Comparison of ENCODE assay signal across 1 cellular context in the genomic region with DNA sequence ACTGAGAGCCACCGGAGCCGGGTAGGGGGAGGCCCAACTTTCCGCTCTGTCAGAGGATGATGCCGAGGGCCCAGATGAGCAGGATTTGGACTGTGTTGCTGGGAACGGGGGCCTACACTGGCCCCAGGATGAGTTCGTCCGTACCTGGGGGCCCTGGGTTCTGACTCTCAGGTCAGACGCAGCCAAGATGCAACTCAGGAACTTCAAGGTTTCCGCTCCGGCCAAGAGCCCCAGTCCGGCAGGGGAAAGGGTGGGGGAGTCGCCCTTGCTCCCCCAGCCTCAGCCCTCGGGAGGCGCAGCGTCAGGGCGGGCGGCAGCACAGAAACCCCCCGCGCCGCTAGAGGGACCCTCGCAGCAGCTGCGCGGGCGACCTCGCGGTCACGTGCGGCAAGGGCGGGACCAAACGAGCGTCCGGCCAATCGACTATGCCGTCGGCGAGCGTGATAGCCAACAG.
A peak's percentile ranks its signal among the peaks of the same experiment; 100 is the strongest.
TF ChIP-seq lines count a peak whose summit lies in the region.

No MANE protein-coding gene starts in this region.

TF ChIP-seq in H1, 55 proteins besides CTCF, POLR2A, EP300 and RAD21:
- TF ChIP-seq HDAC2 (IDR thresholded peaks at IDR 0.05; ENCODE audit: borderline replicate concordance in 1 of 2, low read depth in 2 of 2, low read length in 2 of 2) (no peak), POU5F1 (IDR thresholded peaks at IDR 0.05; ENCODE audit: low read depth, low read length) (no peak), GABPA (IDR thresholded peaks at IDR 0.05; ENCODE audit: borderline replicate concordance, insufficient read depth, low read length) (no peak), PHF8 (conservative IDR thresholded peaks at IDR 0.05; ENCODE audit: low read depth, low read length) (peak; percentile 42), SAP30 (IDR thresholded peaks at IDR 0.05; ENCODE audit: insufficient read depth, insufficient replicate concordance, low read length) (no peak), ZNF274 (IDR thresholded peaks at IDR 0.05; ENCODE audit: borderline replicate concordance, extremely low read depth, low read length) (no peak), TCF12 (IDR thresholded peaks at IDR 0.05; ENCODE audit: low read depth, low read length) (0 out of 2 replicates have a peak, but pooled peaks have one; percentile 4), NANOG (IDR thresholded peaks at IDR 0.05; ENCODE audit: insufficient read depth, low read depth, low read length, poor library complexity, severe bottlenecking) (no peak), JUN (IDR thresholded peaks at IDR 0.05; ENCODE audit: low read depth, low read length) (no peak), TAF7 (optimal IDR thresholded peaks at IDR 0.05; ENCODE audit: borderline replicate concordance, low read depth, low read length) (no peak), TEAD4 (IDR thresholded peaks at IDR 0.05; ENCODE audit: low read depth, low read length) (no peak), RFX5 (IDR thresholded peaks at IDR 0.05; ENCODE audit: borderline replicate concordance, low read depth, low read length) (no peak), SIRT6 (IDR thresholded peaks at IDR 0.05; ENCODE audit: low read length) (no peak), HDAC6 (IDR thresholded peaks at IDR 0.05; ENCODE audit: low read depth, low read length) (no peak), CREB1 (IDR thresholded peaks at IDR 0.05) (no peak), JUND (IDR thresholded peaks at IDR 0.05; ENCODE audit: low read length) (no peak), SUZ12 (IDR thresholded peaks at IDR 0.05; ENCODE audit: low read length) (no peak), BACH1 (IDR thresholded peaks at IDR 0.05; ENCODE audit: low read length) (peak; percentile 36; the same call in 1 of the 2 replicates), CBX5 (IDR thresholded peaks at IDR 0.05; ENCODE audit: low read depth, low read length) (no peak), SIX5 (IDR thresholded peaks at IDR 0.05; ENCODE audit: low read depth, low read length) (no peak), RXRA (IDR thresholded peaks at IDR 0.05; ENCODE audit: insufficient read depth, low read depth, low read length) (no peak), RNF2 (IDR thresholded peaks at IDR 0.05; ENCODE audit: borderline replicate concordance, low read depth, low read length, missing control alignments, poor library complexity, severe bottlenecking) (no peak), SIN3A (conservative IDR thresholded peaks at IDR 0.05 in 1 of 2, IDR thresholded peaks at IDR 0.05 in 1 of 2; ENCODE audit: low read depth in 1 of 2, low read length in 2 of 2) (peak in 1 of 2 experiments; percentile 57; a peak in 2 of 4 replicates), TBP (IDR thresholded peaks at IDR 0.05; ENCODE audit: low read depth, low read length) (no peak; the same call in 1 of the 2 replicates), KDM4A (IDR thresholded peaks at IDR 0.05; ENCODE audit: low read depth, low read length, severe bottlenecking) (peak; percentile 20), KDM5A (IDR thresholded peaks at IDR 0.05; ENCODE audit: low read length) (no peak), ASH2L (IDR thresholded peaks at IDR 0.05; ENCODE audit: low read length) (peak; percentile 87), CEBPB (IDR thresholded peaks at IDR 0.05; ENCODE audit: low read depth, low read length) (no peak), GTF2F1 (IDR thresholded peaks at IDR 0.05; ENCODE audit: borderline replicate concordance, low read depth, low read length) (no peak), SP2 (IDR thresholded peaks at IDR 0.05; ENCODE audit: low read length) (peak; percentile 32; the same call in 1 of the 2 replicates), CBX8 (IDR thresholded peaks at IDR 0.05; ENCODE audit: borderline replicate concordance, low read depth, low read length) (no peak), CTBP2 (IDR thresholded peaks at IDR 0.05; ENCODE audit: borderline replicate concordance, insufficient read depth, insufficient read length, low read length) (no peak), BRCA1 (IDR thresholded peaks at IDR 0.05; ENCODE audit: low read depth, low read length) (no peak), CHD1 (IDR thresholded peaks at IDR 0.05; ENCODE audit: low read depth, low read length) (no peak), SRF (IDR thresholded peaks at IDR 0.05; ENCODE audit: low read depth, low read length) (no peak), YY1 (IDR thresholded peaks at IDR 0.05; ENCODE audit: low read depth, low read length) (no peak), POLR2AphosphoS5 (IDR thresholded peaks at IDR 0.05; ENCODE audit: low read depth, low read length) (peak; percentile 17; the same call in 1 of the 2 replicates), EGR1 (IDR thresholded peaks at IDR 0.05; ENCODE audit: borderline replicate concordance, low read depth, low read length) (no peak), KDM1A (IDR thresholded peaks at IDR 0.05; ENCODE audit: borderline replicate concordance, low read length) (no peak), MAFK (IDR thresholded peaks at IDR 0.05; ENCODE audit: low read depth, low read length) (no peak), BCL11A (IDR thresholded peaks at IDR 0.05; ENCODE audit: low read depth in 2 of 2, low read length in 2 of 2) (no peak), SP4 (IDR thresholded peaks at IDR 0.05; ENCODE audit: low read length) (0 out of 2 replicates have a peak, but pooled peaks have one; percentile 76), CHD2 (IDR thresholded peaks at IDR 0.05; ENCODE audit: low read length) (no peak), NRF1 (IDR thresholded peaks at IDR 0.05; ENCODE audit: low read depth, low read length) (no peak), EZH2 (IDR thresholded peaks at IDR 0.05; ENCODE audit: low read depth, low read length, severe bottlenecking) (no peak), SP1 (IDR thresholded peaks at IDR 0.05; ENCODE audit: low read depth, low read length) (0 out of 2 replicates have a peak, but pooled peaks have one; percentile 21), FOSL1 (IDR thresholded peaks at IDR 0.05; ENCODE audit: insufficient read depth, low read depth, low read length) (no peak), TAF1 (IDR thresholded peaks at IDR 0.05; ENCODE audit: low read depth, low read length) (no peak; the same call in 1 of the 2 replicates), RBBP5 (IDR thresholded peaks at IDR 0.05; ENCODE audit: borderline replicate concordance, low read depth, low read length) (no peak)
- TF ChIP-seq, protein P1, sequence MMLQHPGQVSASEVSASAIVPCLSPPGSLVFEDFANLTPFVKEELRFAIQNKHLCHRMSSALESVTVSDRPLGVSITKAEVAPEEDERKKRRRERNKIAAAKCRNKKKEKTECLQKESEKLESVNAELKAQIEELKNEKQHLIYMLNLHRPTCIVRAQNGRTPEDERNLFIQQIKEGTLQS (IDR thresholded peaks at IDR 0.05; ENCODE audit: insufficient read depth, low read depth, low read length): peak; percentile 95
- TF ChIP-seq, protein P2, sequence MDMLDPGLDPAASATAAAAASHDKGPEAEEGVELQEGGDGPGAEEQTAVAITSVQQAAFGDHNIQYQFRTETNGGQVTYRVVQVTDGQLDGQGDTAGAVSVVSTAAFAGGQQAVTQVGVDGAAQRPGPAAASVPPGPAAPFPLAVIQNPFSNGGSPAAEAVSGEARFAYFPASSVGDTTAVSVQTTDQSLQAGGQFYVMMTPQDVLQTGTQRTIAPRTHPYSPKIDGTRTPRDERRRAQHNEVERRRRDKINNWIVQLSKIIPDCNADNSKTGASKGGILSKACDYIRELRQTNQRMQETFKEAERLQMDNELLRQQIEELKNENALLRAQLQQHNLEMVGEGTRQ (IDR thresholded peaks at IDR 0.05; ENCODE audit: low read length): peak; percentile 93
- TF ChIP-seq, protein P3, sequence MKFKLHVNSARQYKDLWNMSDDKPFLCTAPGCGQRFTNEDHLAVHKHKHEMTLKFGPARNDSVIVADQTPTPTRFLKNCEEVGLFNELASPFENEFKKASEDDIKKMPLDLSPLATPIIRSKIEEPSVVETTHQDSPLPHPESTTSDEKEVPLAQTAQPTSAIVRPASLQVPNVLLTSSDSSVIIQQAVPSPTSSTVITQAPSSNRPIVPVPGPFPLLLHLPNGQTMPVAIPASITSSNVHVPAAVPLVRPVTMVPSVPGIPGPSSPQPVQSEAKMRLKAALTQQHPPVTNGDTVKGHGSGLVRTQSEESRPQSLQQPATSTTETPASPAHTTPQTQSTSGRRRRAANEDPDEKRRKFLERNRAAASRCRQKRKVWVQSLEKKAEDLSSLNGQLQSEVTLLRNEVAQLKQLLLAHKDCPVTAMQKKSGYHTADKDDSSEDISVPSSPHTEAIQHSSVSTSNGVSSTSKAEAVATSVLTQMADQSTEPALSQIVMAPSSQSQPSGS (IDR thresholded peaks at IDR 0.05; ENCODE audit: low read length): no peak
- TF ChIP-seq, protein P4, sequence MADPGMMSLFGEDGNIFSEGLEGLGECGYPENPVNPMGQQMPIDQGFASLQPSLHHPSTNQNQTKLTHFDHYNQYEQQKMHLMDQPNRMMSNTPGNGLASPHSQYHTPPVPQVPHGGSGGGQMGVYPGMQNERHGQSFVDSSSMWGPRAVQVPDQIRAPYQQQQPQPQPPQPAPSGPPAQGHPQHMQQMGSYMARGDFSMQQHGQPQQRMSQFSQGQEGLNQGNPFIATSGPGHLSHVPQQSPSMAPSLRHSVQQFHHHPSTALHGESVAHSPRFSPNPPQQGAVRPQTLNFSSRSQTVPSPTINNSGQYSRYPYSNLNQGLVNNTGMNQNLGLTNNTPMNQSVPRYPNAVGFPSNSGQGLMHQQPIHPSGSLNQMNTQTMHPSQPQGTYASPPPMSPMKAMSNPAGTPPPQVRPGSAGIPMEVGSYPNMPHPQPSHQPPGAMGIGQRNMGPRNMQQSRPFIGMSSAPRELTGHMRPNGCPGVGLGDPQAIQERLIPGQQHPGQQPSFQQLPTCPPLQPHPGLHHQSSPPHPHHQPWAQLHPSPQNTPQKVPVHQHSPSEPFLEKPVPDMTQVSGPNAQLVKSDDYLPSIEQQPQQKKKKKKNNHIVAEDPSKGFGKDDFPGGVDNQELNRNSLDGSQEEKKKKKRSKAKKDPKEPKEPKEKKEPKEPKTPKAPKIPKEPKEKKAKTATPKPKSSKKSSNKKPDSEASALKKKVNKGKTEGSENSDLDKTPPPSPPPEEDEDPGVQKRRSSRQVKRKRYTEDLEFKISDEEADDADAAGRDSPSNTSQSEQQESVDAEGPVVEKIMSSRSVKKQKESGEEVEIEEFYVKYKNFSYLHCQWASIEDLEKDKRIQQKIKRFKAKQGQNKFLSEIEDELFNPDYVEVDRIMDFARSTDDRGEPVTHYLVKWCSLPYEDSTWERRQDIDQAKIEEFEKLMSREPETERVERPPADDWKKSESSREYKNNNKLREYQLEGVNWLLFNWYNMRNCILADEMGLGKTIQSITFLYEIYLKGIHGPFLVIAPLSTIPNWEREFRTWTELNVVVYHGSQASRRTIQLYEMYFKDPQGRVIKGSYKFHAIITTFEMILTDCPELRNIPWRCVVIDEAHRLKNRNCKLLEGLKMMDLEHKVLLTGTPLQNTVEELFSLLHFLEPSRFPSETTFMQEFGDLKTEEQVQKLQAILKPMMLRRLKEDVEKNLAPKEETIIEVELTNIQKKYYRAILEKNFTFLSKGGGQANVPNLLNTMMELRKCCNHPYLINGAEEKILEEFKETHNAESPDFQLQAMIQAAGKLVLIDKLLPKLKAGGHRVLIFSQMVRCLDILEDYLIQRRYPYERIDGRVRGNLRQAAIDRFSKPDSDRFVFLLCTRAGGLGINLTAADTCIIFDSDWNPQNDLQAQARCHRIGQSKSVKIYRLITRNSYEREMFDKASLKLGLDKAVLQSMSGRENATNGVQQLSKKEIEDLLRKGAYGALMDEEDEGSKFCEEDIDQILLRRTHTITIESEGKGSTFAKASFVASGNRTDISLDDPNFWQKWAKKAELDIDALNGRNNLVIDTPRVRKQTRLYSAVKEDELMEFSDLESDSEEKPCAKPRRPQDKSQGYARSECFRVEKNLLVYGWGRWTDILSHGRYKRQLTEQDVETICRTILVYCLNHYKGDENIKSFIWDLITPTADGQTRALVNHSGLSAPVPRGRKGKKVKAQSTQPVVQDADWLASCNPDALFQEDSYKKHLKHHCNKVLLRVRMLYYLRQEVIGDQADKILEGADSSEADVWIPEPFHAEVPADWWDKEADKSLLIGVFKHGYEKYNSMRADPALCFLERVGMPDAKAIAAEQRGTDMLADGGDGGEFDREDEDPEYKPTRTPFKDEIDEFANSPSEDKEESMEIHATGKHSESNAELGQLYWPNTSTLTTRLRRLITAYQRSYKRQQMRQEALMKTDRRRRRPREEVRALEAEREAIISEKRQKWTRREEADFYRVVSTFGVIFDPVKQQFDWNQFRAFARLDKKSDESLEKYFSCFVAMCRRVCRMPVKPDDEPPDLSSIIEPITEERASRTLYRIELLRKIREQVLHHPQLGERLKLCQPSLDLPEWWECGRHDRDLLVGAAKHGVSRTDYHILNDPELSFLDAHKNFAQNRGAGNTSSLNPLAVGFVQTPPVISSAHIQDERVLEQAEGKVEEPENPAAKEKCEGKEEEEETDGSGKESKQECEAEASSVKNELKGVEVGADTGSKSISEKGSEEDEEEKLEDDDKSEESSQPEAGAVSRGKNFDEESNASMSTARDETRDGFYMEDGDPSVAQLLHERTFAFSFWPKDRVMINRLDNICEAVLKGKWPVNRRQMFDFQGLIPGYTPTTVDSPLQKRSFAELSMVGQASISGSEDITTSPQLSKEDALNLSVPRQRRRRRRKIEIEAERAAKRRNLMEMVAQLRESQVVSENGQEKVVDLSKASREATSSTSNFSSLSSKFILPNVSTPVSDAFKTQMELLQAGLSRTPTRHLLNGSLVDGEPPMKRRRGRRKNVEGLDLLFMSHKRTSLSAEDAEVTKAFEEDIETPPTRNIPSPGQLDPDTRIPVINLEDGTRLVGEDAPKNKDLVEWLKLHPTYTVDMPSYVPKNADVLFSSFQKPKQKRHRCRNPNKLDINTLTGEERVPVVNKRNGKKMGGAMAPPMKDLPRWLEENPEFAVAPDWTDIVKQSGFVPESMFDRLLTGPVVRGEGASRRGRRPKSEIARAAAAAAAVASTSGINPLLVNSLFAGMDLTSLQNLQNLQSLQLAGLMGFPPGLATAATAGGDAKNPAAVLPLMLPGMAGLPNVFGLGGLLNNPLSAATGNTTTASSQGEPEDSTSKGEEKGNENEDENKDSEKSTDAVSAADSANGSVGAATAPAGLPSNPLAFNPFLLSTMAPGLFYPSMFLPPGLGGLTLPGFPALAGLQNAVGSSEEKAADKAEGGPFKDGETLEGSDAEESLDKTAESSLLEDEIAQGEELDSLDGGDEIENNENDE (IDR thresholded peaks at IDR 0.05; ENCODE audit: insufficient replicate concordance, low read length): no peak
- TF ChIP-seq, protein P5, sequence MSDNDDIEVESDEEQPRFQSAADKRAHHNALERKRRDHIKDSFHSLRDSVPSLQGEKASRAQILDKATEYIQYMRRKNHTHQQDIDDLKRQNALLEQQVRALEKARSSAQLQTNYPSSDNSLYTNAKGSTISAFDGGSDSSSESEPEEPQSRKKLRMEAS (IDR thresholded peaks at IDR 0.05): 0 out of 2 replicates have a peak, but pooled peaks have one; percentile 66
- TF ChIP-seq, protein P6, sequence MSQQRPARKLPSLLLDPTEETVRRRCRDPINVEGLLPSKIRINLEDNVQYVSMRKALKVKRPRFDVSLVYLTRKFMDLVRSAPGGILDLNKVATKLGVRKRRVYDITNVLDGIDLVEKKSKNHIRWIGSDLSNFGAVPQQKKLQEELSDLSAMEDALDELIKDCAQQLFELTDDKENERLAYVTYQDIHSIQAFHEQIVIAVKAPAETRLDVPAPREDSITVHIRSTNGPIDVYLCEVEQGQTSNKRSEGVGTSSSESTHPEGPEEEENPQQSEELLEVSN (IDR thresholded peaks at IDR 0.05): no peak
